ENCODE assay signal across 13 cellular contexts in the genomic region with DNA sequence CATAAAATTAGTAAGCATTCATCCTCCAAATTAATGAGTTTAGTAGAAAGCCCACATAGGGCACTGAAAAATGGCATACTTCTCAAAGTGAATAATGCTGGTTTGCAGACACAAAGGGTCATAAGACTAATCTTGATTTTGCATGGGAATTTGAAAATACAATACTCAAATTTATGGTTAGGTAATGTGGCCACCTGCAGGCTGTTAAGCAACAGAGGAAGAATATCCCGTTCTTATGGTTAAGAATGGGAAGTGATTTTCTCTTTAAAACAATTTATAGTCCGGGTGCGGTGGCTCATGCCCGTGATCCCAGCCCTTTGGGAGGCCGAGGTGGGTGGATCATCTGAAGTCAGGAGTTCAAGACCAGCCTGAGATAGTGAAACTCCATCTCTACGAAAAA. TPM values are rescaled to one million over a fixed set of nuclear protein-coding genes. Genes with fewer than 3 reads are reported as not detected.
DNase-seq lines count a peak whose midpoint lies in the region; ATAC-seq, FAIRE-seq and TF ChIP-seq lines count a peak whose summit lies in the region.
"Had no signal": no experiment of that assay in that cellular context is flagged by ENCODE, and none has a peak within 500 bp of the region (broad histone marks: within the 10 kb centered on the region; RNA-seq: fewer than 3 reads in every experiment).

No MANE protein-coding gene starts in this region.

- no peak overlapping the region for H3K4me2 ChIP-seq in HepG2 (ENCODE audit: low read depth, low read length)

- peak; percentile 41; the same call in 1 of the 2 replicates for TF ChIP-seq CTCF in LNCaP clone FGC (IDR thresholded peaks at IDR 0.05; ENCODE audit: control insufficient read depth, extremely low read depth, insufficient read depth)
- peak; percentile 10 for TF ChIP-seq CTCF in astrocyte of the cerebellum (IDR thresholded peaks at IDR 0.05; ENCODE audit: low read depth, low read length, missing control alignments)
- TF ChIP-seq CTCF in HepG2 (CRISPR knock-in tag; IDR thresholded peaks at IDR 0.05) = peak; percentile 24; the same call in 1 of the 2 replicates

- TF ChIP-seq RAD21 in HepG2 (CRISPR knock-in tag; IDR thresholded peaks at IDR 0.05) = no peak

- peak; percentile 69 for DNase-seq in G401 (ENCODE audit: low spot score)
- no peak for DNase-seq in LNCaP clone FGC (ENCODE audit: low read depth)
- no peak for DNase-seq in astrocyte of the cerebellum (ENCODE audit: low read depth)
- DNase-seq in HepG2 (ENCODE audit: low spot score) = no peak
- no peak for DNase-seq in activated naive CD8-positive, alpha-beta T cell treated with anti-CD3 and anti-CD28 coated beads for 36 hours
- DNase-seq in GDM1 (lab: John Stamatoyannopoulos, UW) = no peak
- DNase-seq: activated naive CD4-positive, alpha-beta T cell treated with anti-CD3 and anti-CD28 coated beads for 36 hours; NCI-H524; substantia nigra had no signal

- no peaks in the 10 kb centered on the region for H3K36me3 Mint-ChIP-seq in activated naive CD8-positive, alpha-beta T cell treated with anti-CD3 and anti-CD28 coated beads for 36 hours

- in situ Hi-C loops in G401 (cut with HindIII; ENCODE audit: low sequenced_read_pairs) (no loop called here), astrocyte of the cerebellum (cut with HindIII; ENCODE audit: low sequenced_read_pairs) (no loop called here), HepG2 (cut with HindIII; ENCODE audit: extremely low pct_ligation_motif_present, low pct_unique_long_range_greater_than_20kb) (no loop called here)

- H3K27me3 ChIP-seq in HepG2 (ENCODE audit: control insufficient read depth in 1 of 2, insufficient read depth in 2 of 2, low read length in 2 of 2) = no peaks in the 10 kb centered on the region

- no peaks in the 10 kb centered on the region for H3K36me3 ChIP-seq in HepG2 (replicated peaks in 1 of 2; ENCODE audit: control insufficient read depth in 1 of 2, insufficient read depth in 2 of 2, low read length in 2 of 2)

- H3K4me1 Mint-ChIP-seq in activated naive CD8-positive, alpha-beta T cell treated with anti-CD3 and anti-CD28 coated beads for 36 hours = no peaks in the 10 kb centered on the region
- H3K4me1 Mint-ChIP-seq: central memory CD8-positive, alpha-beta T cell had no signal

- TF ChIP-seq POLR2A in HepG2 (IDR thresholded peaks at IDR 0.05; ENCODE audit: insufficient read depth in 1 of 2, low read depth in 2 of 2, low read length in 2 of 2) = no peak

- no peak overlapping the region for H2AFZ ChIP-seq in HepG2 (ENCODE audit: low read length)

- H3K27ac ChIP-seq in HepG2 (ENCODE audit: extremely low read length, insufficient read depth, low read length) = no peak overlapping the region
- H3K27ac ChIP-seq: SK-N-MC had no signal

- no peak overlapping the region for H3K4me3 Mint-ChIP-seq in activated naive CD8-positive, alpha-beta T cell treated with anti-CD3 and anti-CD28 coated beads for 36 hours
- H3K4me3 Mint-ChIP-seq: activated naive CD4-positive, alpha-beta T cell treated with anti-CD3 and anti-CD28 coated beads for 36 hours; central memory CD8-positive, alpha-beta T cell had no signal

- ATAC-seq in HepG2 (no peak), GM19035 (IDR thresholded peaks at IDR 0.05; ENCODE audit: unreplicated experiment) (no peak)

- H3K27me3 Mint-ChIP-seq in activated naive CD8-positive, alpha-beta T cell treated with anti-CD3 and anti-CD28 coated beads for 36 hours = no peaks in the 10 kb centered on the region
- H3K27me3 Mint-ChIP-seq: central memory CD8-positive, alpha-beta T cell had no signal

- H3K4me1 ChIP-seq in HepG2 (ENCODE audit: insufficient read depth, low read length) = no peaks in the 10 kb centered on the region

- no peaks in the 10 kb centered on the region for H3K79me2 ChIP-seq in HepG2 (ENCODE audit: insufficient read depth, low read length)

- no TSS peak for BruUV-seq in HepG2 (replicated peaks; lab: Mats Ljungman, UMichigan)

- TF ChIP-seq EP300 in HepG2 (IDR thresholded peaks at IDR 0.05; ENCODE audit: low read depth in 2 of 2, low read length in 2 of 2) = no peak
- no peak for TF ChIP-seq EP300 in HepG2 (CRISPR knock-in tag; IDR thresholded peaks at IDR 0.05; ENCODE audit: borderline replicate concordance)

- H3K9me3 Mint-ChIP-seq in activated naive CD8-positive, alpha-beta T cell treated with anti-CD3 and anti-CD28 coated beads for 36 hours = no peaks in the 10 kb centered on the region
- H3K9me3 Mint-ChIP-seq: activated naive CD4-positive, alpha-beta T cell treated with anti-CD3 and anti-CD28 coated beads for 36 hours; central memory CD8-positive, alpha-beta T cell had no signal

- WGBS in HepG2 (ENCODE audit: low lambda C conversion rate) = 25% methylated on average over 6 of the region's 6 CpGs

- H4K20me1 ChIP-seq in HepG2 (ENCODE audit: insufficient read depth, low read length) = no peaks in the 10 kb centered on the region

- no peak overlapping the region for H3K27ac Mint-ChIP-seq in activated naive CD8-positive, alpha-beta T cell treated with anti-CD3 and anti-CD28 coated beads for 36 hours
- H3K27ac Mint-ChIP-seq: activated naive CD4-positive, alpha-beta T cell treated with anti-CD3 and anti-CD28 coated beads for 36 hours had no signal

- POLR2A ChIA-PET in HepG2 (lab: Yijun Ruan, JAX) = no interaction called here

- no peak for FAIRE-seq in HepG2 (lab: Jason Lieb, UNC)

- CTCF ChIA-PET in HepG2 (lab: Yijun Ruan, JAX; ENCODE audit: low intra/inter-chr PET ratio, low total read pairs) = no interaction called here

- intact Hi-C loops in HepG2 (cut with micrococcal nuclease; ENCODE audit: unreplicated experiment) = loop anchor here (1.0 to 5.0 kb wide), 3 partner anchors 122 to 618 kb away; no protein-coding TSS in a partner anchor

- H3K9me3 ChIP-seq in HepG2 (ENCODE audit: low read length) = no peaks in the 10 kb centered on the region

- no peak overlapping the region for H3K9ac ChIP-seq in HepG2 (ENCODE audit: insufficient read depth, low read depth, low read length)

- no peak overlapping the region for H3K4me3 ChIP-seq in LNCaP clone FGC (ENCODE audit: low read depth, low read length)
- no peak overlapping the region for H3K4me3 ChIP-seq in astrocyte of the cerebellum (ENCODE audit: low read depth, low read length)
- H3K4me3 ChIP-seq in HepG2 (replicated peaks in 1 of 3; ENCODE audit: insufficient read depth in 1 of 3, low read depth in 2 of 3, low read length in 3 of 3) = no peak overlapping the region
- H3K4me3 ChIP-seq: SK-N-MC had no signal

TF ChIP-seq in HepG2, 621 proteins besides CTCF, POLR2A, EP300 and RAD21 (continues in another document):
- peak; percentile 57 for TF ChIP-seq STAG1 (CRISPR knock-in tag; IDR thresholded peaks at IDR 0.05)

RNA-seq across cellular contexts. Expression of a gene that starts 9.4 kb away (rescaled TPM):
- total RNA-seq in G401 (2014; rRNA removed; shearing (Covaris generic)) = not detected in 2 replicates
- 0.03 TPM in 1 of 2 replicates, not detected in the other for total RNA-seq in HepG2 (2016; rRNA removed; fragmentation: Illumina TruSeq; extraction: Trizol)
- not detected in 2 replicates for total RNA-seq in HepG2 (2016; cell fraction: cytosol; rRNA removed; fragmentation: Illumina TruSeq; extraction: Trizol; ENCODE audit: low read depth)
- total RNA-seq in HepG2 (2016; cell fraction: insoluble cytoplasmic fraction; rRNA removed; fragmentation: Illumina TruSeq; extraction: Trizol) = 0.03 TPM in 1 of 2 replicates, not detected in the other
- total RNA-seq in HepG2 (2016; cell fraction: membrane; rRNA removed; fragmentation: Illumina TruSeq; extraction: Trizol) = not detected in 2 replicates
- total RNA-seq in HepG2 (2016; cell fraction: nucleus; rRNA removed; fragmentation: Illumina TruSeq; extraction: Trizol) = 0.06 TPM in 2 replicates
- polyA plus RNA-seq in HepG2 (2011; rRNA removed) = 0.03 TPM in 1 of 2 replicates, not detected in the other
- not detected in 2 replicates for polyA plus RNA-seq in HepG2 (2011; cell fraction: cytosol; rRNA removed)
- 0.02 TPM in 1 of 2 replicates, not detected in the other for polyA plus RNA-seq in HepG2 (2011; cell fraction: nucleus; rRNA removed)
- polyA plus RNA-seq in HepG2 (2012) = not detected in 2 replicates
- not detected in 2 replicates for polyA plus RNA-seq in HepG2 (2016; cell fraction: cytosol; fragmentation: Illumina TruSeq; extraction: Trizol; ENCODE audit: low read depth)
- polyA plus RNA-seq in HepG2 (2016; cell fraction: insoluble cytoplasmic fraction; fragmentation: Illumina TruSeq; extraction: Trizol; ENCODE audit: low read depth) = 0.03 TPM in 1 of 2 replicates, not detected in the other
- polyA plus RNA-seq in HepG2 (2016; cell fraction: membrane; fragmentation: Illumina TruSeq; extraction: Trizol; ENCODE audit: low read depth) = not detected in 2 replicates
- polyA plus RNA-seq in HepG2 (2016; cell fraction: nucleus; fragmentation: Illumina TruSeq; extraction: Trizol; ENCODE audit: insufficient read depth, low read depth) = 0.05 TPM in 1 of 2 replicates, not detected in the other
- polyA minus RNA-seq in HepG2 (2011; rRNA and poly(A)+ RNA removed; ENCODE audit: low replicate concordance) = 0.02 TPM in 1 of 2 replicates, not detected in the other
- polyA minus RNA-seq in HepG2 (2011; cell fraction: cytosol; rRNA and poly(A)+ RNA removed) = not detected in 2 replicates
- 0.12 TPM in 1 of 2 replicates, not detected in the other for polyA minus RNA-seq in HepG2 (2011; cell fraction: nucleus; rRNA and poly(A)+ RNA removed)
- total RNA-seq in activated naive CD8-positive, alpha-beta T cell treated with anti-CD3 and anti-CD28 coated beads for 36 hours = not detected
- total RNA-seq: activated naive CD4-positive, alpha-beta T cell treated with anti-CD3 and anti-CD28 coated beads for 36 hours; osteocyte had no signal
